In genomic region chr1:117899801-117900200, GRCh38 we compare ENCODE assay signal across 22 cellular contexts. TPM values are rescaled to one million over a fixed set of nuclear protein-coding genes. Genes with fewer than 3 reads are reported as not detected.
A peak's percentile ranks its signal among the peaks of the same experiment; 100 is the strongest.
DNase-seq lines count a peak whose midpoint lies in the region; ATAC-seq, FAIRE-seq and TF ChIP-seq lines count a peak whose summit lies in the region.
"Had no signal": no experiment of that assay in that cellular context is flagged by ENCODE, and none has a peak within 500 bp of the region (broad histone marks: within the 10 kb centered on the region; RNA-seq: fewer than 3 reads in every experiment).

No MANE protein-coding gene starts in this region.

- DNase-seq in activated naive CD4-positive, alpha-beta T cell treated with anti-CD3 and anti-CD28 coated beads for 36 hours: no peak
- no peak for DNase-seq in activated naive CD4-positive, alpha-beta T cell treated with anti-CD3 and anti-CD28 coated beads, Interleukin-2, amount 50 U/mL, for 72 hours (ENCODE audit: low spot score in 2 of 2)
- no peak for DNase-seq in IMR-90
- no peak for DNase-seq in K562 (ENCODE audit: extremely low read depth in 1 of 4, low spot score in 3 of 4)
- no peak for DNase-seq in stimulated activated effector memory CD8-positive, alpha-beta T cell treated with anti-CD3 and anti-CD28 coated beads, Interleukin-12 subunit alpha, Interleukin-12 subunit beta, amount 100 ng/mL, for 72 hours (ENCODE audit: low spot score in 2 of 2)
- DNase-seq in G401 (ENCODE audit: low spot score): no peak
- no peak for DNase-seq in ACHN
- DNase-seq: CD4-positive, alpha-beta T cell; COR-L47; DMS79 treated with DMSO at 0.1 percent for 48 hours; H9; Kasumi-1; NCI-H1694; NCI-H2081; NCI-H2171 treated with DMSO at 0.1 percent for 48 hours; NCI-H526 treated with DMSO at 0.1 percent for 48 hours; OCI-M1; SJCRH30 had no signal

- H3K9me3 Mint-ChIP-seq in activated naive CD4-positive, alpha-beta T cell treated with anti-CD3 and anti-CD28 coated beads for 36 hours: no peaks in the 10 kb centered on the region
- no peaks in the 10 kb centered on the region for H3K9me3 Mint-ChIP-seq in activated naive CD4-positive, alpha-beta T cell treated with anti-CD3 and anti-CD28 coated beads, Interleukin-2, amount 50 U/mL, for 72 hours
- H3K9me3 Mint-ChIP-seq in stimulated activated effector memory CD8-positive, alpha-beta T cell treated with anti-CD3 and anti-CD28 coated beads, Interleukin-12 subunit alpha, Interleukin-12 subunit beta, amount 100 ng/mL, for 72 hours: no peaks in the 10 kb centered on the region
- H3K9me3 Mint-ChIP-seq: CD4-positive, alpha-beta T cell; H9; IgD-negative memory B cell had no signal

- H2AFZ ChIP-seq in IMR-90 (replicated peaks; ENCODE audit: low read length, poor library complexity): no peak overlapping the region
- H2AFZ ChIP-seq in K562 (ENCODE audit: low read depth, low read length): no peak overlapping the region

- no peaks in the 10 kb centered on the region; the same call in 1 of the 2 replicates for H3K4me1 ChIP-seq in IMR-90 (ENCODE audit: control insufficient read depth, insufficient read depth, low read length)
- no peaks in the 10 kb centered on the region for H3K4me1 ChIP-seq in K562 (replicated peaks in 1 of 2; ENCODE audit: control insufficient read depth in 2 of 2, insufficient read depth in 2 of 2, low read length in 2 of 2)

- no peak for FAIRE-seq in K562 (lab: Jason Lieb, UNC)
- FAIRE-seq: GM12891, HTR-8/SVneo, RCC 7860 had no signal

- H3K36me3 ChIP-seq in IMR-90 (ENCODE audit: control insufficient read depth, insufficient read depth, low read length) (peaks cover 10% of the 10 kb centered on the region), K562 (ENCODE audit: control insufficient read depth, insufficient read depth, low read length) (peaks cover 38% of the 10 kb centered on the region)

- ATAC-seq in activated naive CD4-positive, alpha-beta T cell treated with anti-CD3 and anti-CD28 coated beads, Interleukin-2, amount 50 U/mL, for 72 hours: no peak
- ATAC-seq in IMR-90 (ENCODE audit: low read depth): no peak
- ATAC-seq in K562: no peak
- no peak for ATAC-seq in stimulated activated effector memory CD8-positive, alpha-beta T cell treated with anti-CD3 and anti-CD28 coated beads, Interleukin-12 subunit alpha, Interleukin-12 subunit beta, amount 100 ng/mL, for 72 hours

- no CpG with 5 or more reads among the region's 1 CpG for WGBS in IMR-90 (ENCODE audit: extremely low coverage in 2 of 2, insufficient read length in 1 of 2), 2 experiments
- WGBS in K562 (ENCODE audit: insufficient coverage, low coverage, missing lambda C conversion rate): 69% methylated on average over 1 of the region's 1 CpG

- no peak overlapping the region for H3K23ac ChIP-seq in IMR-90 (ENCODE audit: low read depth, low read length)

- no peaks in the 10 kb centered on the region for H3K9me1 ChIP-seq in IMR-90 (ENCODE audit: insufficient read depth, low read length)
- no peaks in the 10 kb centered on the region for H3K9me1 ChIP-seq in K562 (ENCODE audit: control insufficient read depth, insufficient read depth, low read length)

- no peak for TF ChIP-seq EP300 in K562 (IDR thresholded peaks at IDR 0.05; ENCODE audit: low read length)

- peaks cover 24% of the 10 kb centered on the region for H3K36me3 Mint-ChIP-seq in activated naive CD4-positive, alpha-beta T cell treated with anti-CD3 and anti-CD28 coated beads for 36 hours (ENCODE audit: low read depth)
- peaks cover under 1 to 11% of the 10 kb centered on the region in 2 donors for H3K36me3 Mint-ChIP-seq in activated naive CD4-positive, alpha-beta T cell treated with anti-CD3 and anti-CD28 coated beads, Interleukin-2, amount 50 U/mL, for 72 hours
- H3K36me3 Mint-ChIP-seq in stimulated activated effector memory CD8-positive, alpha-beta T cell treated with anti-CD3 and anti-CD28 coated beads, Interleukin-12 subunit alpha, Interleukin-12 subunit beta, amount 100 ng/mL, for 72 hours: peaks cover 81% of the 10 kb centered on the region

- H4K91ac ChIP-seq in IMR-90 (ENCODE audit: insufficient read depth, low read depth, low read length): no peak overlapping the region

- intact Hi-C loops in activated naive CD4-positive, alpha-beta T cell treated with anti-CD3 and anti-CD28 coated beads for 36 hours (cut with micrococcal nuclease): loop anchor here (10.0 kb wide), 2 partner anchors 55 to 775 kb away; partner anchors contain the start of gene TRIM45
- intact Hi-C loops in IMR-90 (cut with micrococcal nuclease) (loop anchor here (5.0 to 10.0 kb wide), 4 partner anchors 202 to 825 kb away; partner anchors contain the start of gene MAN1A2), K562 (cut with micrococcal nuclease) (loop anchor here (5.0 to 10.0 kb wide), 3 partner anchors 142 to 835 kb away; partner anchors contain the start of gene TTF2)

- no peak overlapping the region for H2BK120ac ChIP-seq in IMR-90 (ENCODE audit: low read depth, low read length)

- H3K27ac ChIP-seq in IMR-90 (ENCODE audit: insufficient read depth, low read length): no peak overlapping the region
- no peak overlapping the region for H3K27ac ChIP-seq in K562 (ENCODE audit: extremely low read depth, low read depth, low read length)
- H3K27ac ChIP-seq: SJCRH30 had no signal

- TF ChIP-seq POLR2A in IMR-90 (IDR thresholded peaks at IDR 0.05; ENCODE audit: low read depth, low read length) (no peak), K562 (conservative IDR thresholded peaks at IDR 0.05) (no peak)

- H3K18ac ChIP-seq in IMR-90 (ENCODE audit: low read depth, low read length): no peak overlapping the region

- no peak overlapping the region for H3K4ac ChIP-seq in IMR-90 (ENCODE audit: low read depth, low read length)

- TF ChIP-seq RAD21 in IMR-90 (IDR thresholded peaks at IDR 0.05; ENCODE audit: low read length) (no peak), K562 (CRISPR knock-in tag; conservative IDR thresholded peaks at IDR 0.05 in 1 of 2, IDR thresholded peaks at IDR 0.05 in 1 of 2) (no peak)

- TF ChIP-seq CTCF in IMR-90 (conservative IDR thresholded peaks at IDR 0.05; ENCODE audit: low read depth, low read length): no peak
- TF ChIP-seq CTCF in K562 (IDR thresholded peaks at IDR 0.05 in 2 of 3, conservative IDR thresholded peaks at IDR 0.05 in 1 of 3; ENCODE audit: insufficient read depth in 2 of 3, low read depth in 1 of 3, low read length in 3 of 3): no peak

- no peak overlapping the region for H2BK5ac ChIP-seq in IMR-90 (ENCODE audit: low read depth, low read length, poor library complexity, severe bottlenecking)

- H3K27me3 ChIP-seq in IMR-90 (ENCODE audit: control insufficient read depth, insufficient read depth, low read length): no peaks in the 10 kb centered on the region
- no peaks in the 10 kb centered on the region for H3K27me3 ChIP-seq in K562 (ENCODE audit: control insufficient read depth in 2 of 2, insufficient read depth in 2 of 2, low read length in 2 of 2)
- H3K27me3 ChIP-seq: SJCRH30 had no signal

- CTCF ChIA-PET in activated naive CD4-positive, alpha-beta T cell treated with anti-CD3 and anti-CD28 coated beads for 36 hours (lab: Charles Lee): interaction anchor here (1.2 to 1.5 kb wide), 2 partner anchors 142 to 386 kb away, joined by 3 to 4 read pairs; no protein-coding TSS in a partner anchor
- CTCF ChIA-PET in IMR-90 (lab: Yijun Ruan, JAX): no interaction called here
- CTCF ChIA-PET in K562 (lab: Yijun Ruan, JAX; ENCODE audit: low intra/inter-chr PET ratio): no interaction called here

- H3K9me3 ChIP-seq in IMR-90 (ENCODE audit: control insufficient read depth, insufficient read depth, low read length): no peaks in the 10 kb centered on the region
- no peaks in the 10 kb centered on the region for H3K9me3 ChIP-seq in K562 (replicated peaks; ENCODE audit: control insufficient read depth, insufficient read depth, low read depth, low read length)
- H3K9me3 ChIP-seq: SJCRH30 had no signal

- H4K20me1 ChIP-seq in IMR-90 (ENCODE audit: insufficient read depth, low read length) (no peaks in the 10 kb centered on the region), K562 (replicated peaks; ENCODE audit: control insufficient read depth, insufficient read depth, low read length) (no peaks in the 10 kb centered on the region)

- no peak overlapping the region for H3K4me3 Mint-ChIP-seq in activated naive CD4-positive, alpha-beta T cell treated with anti-CD3 and anti-CD28 coated beads for 36 hours
- no peak overlapping the region for H3K4me3 Mint-ChIP-seq in stimulated activated effector memory CD8-positive, alpha-beta T cell treated with anti-CD3 and anti-CD28 coated beads, Interleukin-12 subunit alpha, Interleukin-12 subunit beta, amount 100 ng/mL, for 72 hours
- H3K4me3 Mint-ChIP-seq: CD4-positive, alpha-beta T cell; H9; IgD-negative memory B cell had no signal

- H3K14ac ChIP-seq in IMR-90 (replicated peaks; ENCODE audit: low read depth, low read length): no peak overlapping the region

- no peaks in the 10 kb centered on the region for H3K79me2 ChIP-seq in K562 (ENCODE audit: control insufficient read depth, insufficient read depth, low read length)

- no peak overlapping the region for H4K5ac ChIP-seq in IMR-90 (ENCODE audit: low read depth, low read length)

- H3K4me3 ChIP-seq in IMR-90 (ENCODE audit: insufficient read depth, low read depth, low read length): no peak overlapping the region
- no peak overlapping the region for H3K4me3 ChIP-seq in K562
- H3K4me3 ChIP-seq: SJCRH30 had no signal

- H3K79me1 ChIP-seq in IMR-90 (ENCODE audit: low read depth in 1 of 2, low read length in 2 of 2): peaks cover 0 to 2% of the 10 kb centered on the region in 2 experiments; a peak in 3 of 4 replicates

- POLR2A ChIA-PET in IMR-90 (lab: Charles Lee; ENCODE audit: unreplicated experiment) (no interaction called here), K562 (lab: Yijun Ruan, JAX) (interaction anchor here (4.6 kb wide), 1 partner anchor 7 kb away, joined by 22 read pairs; no protein-coding TSS in a partner anchor)

- H2AK9ac ChIP-seq in IMR-90 (replicated peaks; ENCODE audit: low read depth, low read length, poor library complexity): no peak overlapping the region

- H3K4me2 ChIP-seq in IMR-90 (ENCODE audit: low read depth, low read length) (no peak overlapping the region), K562 (ENCODE audit: insufficient read depth, low read length) (no peak overlapping the region)

- H3K27me3 Mint-ChIP-seq in activated naive CD4-positive, alpha-beta T cell treated with anti-CD3 and anti-CD28 coated beads for 36 hours (ENCODE audit: low read depth): no peaks in the 10 kb centered on the region
- H3K27me3 Mint-ChIP-seq: CD4-positive, alpha-beta T cell; IgD-negative memory B cell had no signal

- BruUV-seq in IMR-90 (replicated peaks; lab: Mats Ljungman, UMichigan) (no TSS peak), K562 (replicated peaks; lab: Mats Ljungman, UMichigan) (no TSS peak)

- H2BK15ac ChIP-seq in IMR-90 (ENCODE audit: low read depth, low read length): no peak overlapping the region

- in situ Hi-C loops in IMR-90 (cut with MboI; ENCODE audit: low sequenced_read_pairs) (loop anchor here (25.0 kb wide), 1 partner anchor 138 kb away; no protein-coding TSS in a partner anchor), K562 (cut with MboI) (loop anchor here (10.0 kb wide), 1 partner anchor 375 kb away; no protein-coding TSS in a partner anchor), G401 (cut with HindIII; ENCODE audit: low sequenced_read_pairs) (no loop called here), ACHN (cut with HindIII; ENCODE audit: low pct_ligation_motif_present, low pct_unique_long_range_greater_than_20kb, low sequenced_read_pairs) (no loop called here)

- H2BK20ac ChIP-seq in IMR-90 (ENCODE audit: low read depth, low read length): no peak overlapping the region

- dilution Hi-C loops in IMR-90 (cut with HindIII; ENCODE audit: low sequenced_read_pairs, unreplicated experiment): no loop called here

- no peak overlapping the region for H3K56ac ChIP-seq in IMR-90 (ENCODE audit: extremely low read depth, insufficient read depth, low read length)

- H4K8ac ChIP-seq in IMR-90 (ENCODE audit: low read depth in 2 of 2, low read length in 2 of 2): no peak overlapping the region

- H3K9ac ChIP-seq in IMR-90 (ENCODE audit: low read depth, low read length): no peak overlapping the region
- no peak overlapping the region for H3K9ac ChIP-seq in K562 (ENCODE audit: insufficient read depth in 1 of 2, low read depth in 2 of 2, low read length in 2 of 2)

- peak overlapping the region; percentile 60 for H3K27ac Mint-ChIP-seq in activated naive CD4-positive, alpha-beta T cell treated with anti-CD3 and anti-CD28 coated beads for 36 hours
- no peak overlapping the region for H3K27ac Mint-ChIP-seq in activated naive CD4-positive, alpha-beta T cell treated with anti-CD3 and anti-CD28 coated beads, Interleukin-2, amount 50 U/mL, for 72 hours
- H3K27ac Mint-ChIP-seq in stimulated activated effector memory CD8-positive, alpha-beta T cell treated with anti-CD3 and anti-CD28 coated beads, Interleukin-12 subunit alpha, Interleukin-12 subunit beta, amount 100 ng/mL, for 72 hours: peak overlapping the region; percentile 76
- H3K27ac Mint-ChIP-seq: CD4-positive, alpha-beta T cell; IgD-negative memory B cell had no signal

- no peak overlapping the region for H2AK5ac ChIP-seq in IMR-90 (ENCODE audit: low read depth, low read length)

- H3K4me1 Mint-ChIP-seq in activated naive CD4-positive, alpha-beta T cell treated with anti-CD3 and anti-CD28 coated beads for 36 hours (ENCODE audit: low read depth): no peaks in the 10 kb centered on the region
- peaks cover 6% of the 10 kb centered on the region for H3K4me1 Mint-ChIP-seq in stimulated activated effector memory CD8-positive, alpha-beta T cell treated with anti-CD3 and anti-CD28 coated beads, Interleukin-12 subunit alpha, Interleukin-12 subunit beta, amount 100 ng/mL, for 72 hours
- H3K4me1 Mint-ChIP-seq: H9 had no signal

RNA-seq across cellular contexts. Expression of gene GDAP2, which starts 29.6 kb away (rescaled TPM):
- total RNA-seq in activated naive CD4-positive, alpha-beta T cell treated with anti-CD3 and anti-CD28 coated beads for 36 hours: 10 to 100 TPM; 19.9 to 20.0 TPM
- 10 to 100 TPM; 20.4 to 26.7 TPM for total RNA-seq in activated naive CD4-positive, alpha-beta T cell treated with anti-CD3 and anti-CD28 coated beads, Interleukin-2, amount 50 U/mL, for 72 hours
- 26.7 and 27.1 TPM in 2 replicates for total RNA-seq in IMR-90 (2012; rRNA removed)
- polyA plus RNA-seq in IMR-90 (2012; rRNA removed): 5.4 and 6.0 TPM in 2 replicates
- polyA plus RNA-seq in IMR-90 (2012; cell fraction: cytosol; rRNA removed): 1.0 and 1.3 TPM in 2 replicates
- polyA plus RNA-seq in IMR-90 (2012; cell fraction: nucleus; rRNA removed; ENCODE audit: low replicate concordance): 0.49 and 4.0 TPM in 2 replicates
- 16.4 and 43.1 TPM in 2 replicates for total RNA-seq in K562 (2011; cell fraction: chromatin; rRNA removed; ENCODE audit: low replicate concordance)
- total RNA-seq in K562 (2011; cell fraction: nucleolus; rRNA removed): 6.7 and 11.3 TPM in 2 replicates
- 20.4 and 29.3 TPM in 2 replicates for total RNA-seq in K562 (2011; cell fraction: nucleoplasm; rRNA removed)
- total RNA-seq in K562 (2014; rRNA removed): 7.9 and 13.2 TPM in 2 replicates
- 19.6 and 22.8 TPM in 2 replicates for total RNA-seq in K562 (2014; rRNA removed; fragmentation: Illumina TruSeq; extraction: Trizol)
- 14.8 and 17.0 TPM in 2 replicates for total RNA-seq in K562 (2015; rRNA removed; fragmentation: Illumina TruSeq; extraction: Trizol)
- total RNA-seq in K562 (2021): 16.2 and 22.0 TPM in 2 replicates
- 17.7 and 23.1 TPM in 2 replicates for polyA plus RNA-seq in K562 (2011; rRNA removed)
- 4.3 and 8.2 TPM in 2 replicates for polyA plus RNA-seq in K562 (2011; cell fraction: cytosol; rRNA removed)
- polyA plus RNA-seq in K562 (2011; cell fraction: nucleus; rRNA removed): 11.5 and 14.9 TPM in 2 replicates
- 7.9 and 8.2 TPM in 2 replicates for polyA plus RNA-seq in K562 (2012)
- 11.7 and 13.2 TPM in 2 replicates for polyA plus RNA-seq in K562 (2014; fragmentation: Illumina TruSeq; extraction: Trizol)
- polyA plus RNA-seq in K562 (2014; fragmentation: Nextera tagmentation; extraction: Ambion mirVana): 1 to 10 TPM; 4.1 to 7.2 TPM
- polyA plus RNA-seq in K562 (2014; rRNA removed): 10.1 and 10.2 TPM in 2 replicates
- polyA minus RNA-seq in K562 (2011; rRNA and poly(A)+ RNA removed): 41.4 and 50.0 TPM in 2 replicates
- polyA minus RNA-seq in K562 (2011; cell fraction: cytosol; rRNA and poly(A)+ RNA removed): 10.5 and 13.2 TPM in 2 replicates
- polyA minus RNA-seq in K562 (2011; cell fraction: nucleus; rRNA and poly(A)+ RNA removed): 20.5 and 41.5 TPM in 2 replicates
- total RNA-seq in G401 (2014; rRNA removed; shearing (Covaris generic)): 8.0 and 9.4 TPM in 2 replicates

RNA-seq across cellular contexts. Expression of gene WDR3, which starts 29.7 kb away (rescaled TPM):
- 10 to 100 TPM; 45.2 to 49.6 TPM for total RNA-seq in activated naive CD4-positive, alpha-beta T cell treated with anti-CD3 and anti-CD28 coated beads for 36 hours
- 10 to 100 TPM; 32.2 to 44.4 TPM for total RNA-seq in activated naive CD4-positive, alpha-beta T cell treated with anti-CD3 and anti-CD28 coated beads, Interleukin-2, amount 50 U/mL, for 72 hours
- 74.7 and 88.5 TPM in 2 replicates for total RNA-seq in IMR-90 (2012; rRNA removed)
- polyA plus RNA-seq in IMR-90 (2012; rRNA removed): 15.3 and 16.7 TPM in 2 replicates
- 3.8 and 9.3 TPM in 2 replicates for polyA plus RNA-seq in IMR-90 (2012; cell fraction: cytosol; rRNA removed)
- polyA plus RNA-seq in IMR-90 (2012; cell fraction: nucleus; rRNA removed; ENCODE audit: low replicate concordance): 2.4 and 12.0 TPM in 2 replicates
- total RNA-seq in K562 (2011; cell fraction: chromatin; rRNA removed; ENCODE audit: low replicate concordance): 46.6 and 73.0 TPM in 2 replicates
- total RNA-seq in K562 (2011; cell fraction: nucleolus; rRNA removed): 16.8 and 17.2 TPM in 2 replicates
- 22.1 and 23.6 TPM in 2 replicates for total RNA-seq in K562 (2011; cell fraction: nucleoplasm; rRNA removed)
- 43.9 and 44.5 TPM in 2 replicates for total RNA-seq in K562 (2014; rRNA removed)
- total RNA-seq in K562 (2014; rRNA removed; fragmentation: Illumina TruSeq; extraction: Trizol): 112 and 126 TPM in 2 replicates
- 74.1 and 76.5 TPM in 2 replicates for total RNA-seq in K562 (2015; rRNA removed; fragmentation: Illumina TruSeq; extraction: Trizol)
- total RNA-seq in K562 (2021): 74.8 and 75.0 TPM in 2 replicates
- 63.3 and 105 TPM in 2 replicates for polyA plus RNA-seq in K562 (2011; rRNA removed)
- 21.0 and 37.9 TPM in 2 replicates for polyA plus RNA-seq in K562 (2011; cell fraction: cytosol; rRNA removed)
- 28.3 and 31.4 TPM in 2 replicates for polyA plus RNA-seq in K562 (2011; cell fraction: nucleus; rRNA removed)
- 21.5 and 53.6 TPM in 2 replicates for polyA plus RNA-seq in K562 (2012)
- polyA plus RNA-seq in K562 (2014; fragmentation: Illumina TruSeq; extraction: Trizol): 89.0 and 110 TPM in 2 replicates
- polyA plus RNA-seq in K562 (2014; fragmentation: Nextera tagmentation; extraction: Ambion mirVana): 100 to 1,000 TPM in 1 of 2 experiments, 10 to 100 TPM in 1; 51.7 to 122 TPM
- polyA plus RNA-seq in K562 (2014; rRNA removed): 40.6 and 44.0 TPM in 2 replicates
- polyA minus RNA-seq in K562 (2011; rRNA and poly(A)+ RNA removed): 243 and 326 TPM in 2 replicates
- 33.9 and 74.5 TPM in 2 replicates for polyA minus RNA-seq in K562 (2011; cell fraction: cytosol; rRNA and poly(A)+ RNA removed)
- 22.3 and 40.9 TPM in 2 replicates for polyA minus RNA-seq in K562 (2011; cell fraction: nucleus; rRNA and poly(A)+ RNA removed)
- total RNA-seq in G401 (2014; rRNA removed; shearing (Covaris generic)): 29.3 and 39.4 TPM in 2 replicates

Comparison
In these comparisons a context has a peak if more than half of its experiments do, and no peak if none do; other contexts are left out.
1. H3K27ac Mint-ChIP-seq: peak in activated naive CD4-positive, alpha-beta T cell treated with anti-CD3 and anti-CD28 coated beads for 36 hours (single experiment) and stimulated activated effector memory CD8-positive, alpha-beta T cell treated with anti-CD3 and anti-CD28 coated beads, Interleukin-12 subunit alpha, Interleukin-12 subunit beta, amount 100 ng/mL, for 72 hours (single experiment); none in activated naive CD4-positive, alpha-beta T cell treated with anti-CD3 and anti-CD28 coated beads, Interleukin-2, amount 50 U/mL, for 72 hours (0 of 2).
2. in situ Hi-C loops: an anchor here in IMR-90 (25.0 kb wide) and K562 (10.0 kb wide); none called in G401 and ACHN.